19 cellular contexts compared by ENCODE assay signal in the genomic region with DNA sequence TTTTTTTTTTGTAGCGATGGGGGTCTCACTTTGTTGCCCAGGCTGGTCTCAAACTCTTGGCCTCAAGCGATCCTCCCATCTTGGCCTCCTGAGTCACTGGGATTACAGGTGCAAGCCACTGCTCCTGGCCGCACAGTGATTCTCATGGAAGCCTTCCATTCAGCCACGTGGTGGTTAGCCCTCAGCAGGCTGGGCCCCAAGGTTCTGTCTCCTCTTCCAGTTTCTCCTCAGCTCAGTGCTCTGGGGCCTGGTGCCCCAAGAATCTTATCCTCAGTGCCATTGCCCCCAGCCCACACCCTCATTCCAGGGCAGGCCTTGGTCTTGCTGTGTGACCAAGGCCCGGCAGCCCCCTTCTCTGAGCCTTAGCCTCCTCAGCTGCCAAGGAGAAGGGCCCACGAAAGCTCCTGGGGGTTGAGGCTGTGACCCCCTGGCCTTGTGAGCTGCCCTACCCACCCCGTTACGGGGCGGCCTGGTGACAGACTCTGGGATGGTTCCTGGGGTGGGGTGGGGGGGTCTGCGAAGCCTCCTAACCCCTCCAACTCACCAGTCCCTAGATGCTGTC. TPM values are rescaled to one million over a fixed set of nuclear protein-coding genes. Genes with fewer than 3 reads are reported as not detected.
DNase-seq lines count a peak whose midpoint lies in the region; ATAC-seq and TF ChIP-seq lines count a peak whose summit lies in the region.
"Had no signal": no experiment of that assay in that cellular context is flagged by ENCODE, and none has a peak within 500 bp of the region (broad histone marks: within the 10 kb centered on the region; RNA-seq: fewer than 3 reads in every experiment).

No MANE protein-coding gene starts in this region.

- H3K27me3 Mint-ChIP-seq in activated T-cell treated with anti-CD3 and anti-CD28 coated beads, Interleukin-2, amount 50 U/mL, for 24 hours = no peaks in the 10 kb centered on the region
- no peaks in the 10 kb centered on the region for H3K27me3 Mint-ChIP-seq in endodermal cell (ENCODE audit: insufficient read depth)

- in situ Hi-C loops in GM23248 (cut with MboI) = no loop called here

- peaks cover 3% of the 10 kb centered on the region for H3K4me1 Mint-ChIP-seq in activated T-cell treated with anti-CD3 and anti-CD28 coated beads, Interleukin-2, amount 50 U/mL, for 24 hours (ENCODE audit: low read depth)
- peaks cover 6% of the 10 kb centered on the region for H3K4me1 Mint-ChIP-seq in endodermal cell

- no peak for TF ChIP-seq CTCF in RWPE1 (conservative IDR thresholded peaks at IDR 0.05; ENCODE audit: low read depth)
- TF ChIP-seq CTCF in endodermal cell (conservative IDR thresholded peaks at IDR 0.05) = no peak
- no peak for TF ChIP-seq CTCF in spleen (IDR thresholded peaks at IDR 0.05 in 8 of 11, conservative IDR thresholded peaks at IDR 0.05 in 3 of 11)

- H3K4me3 ChIP-seq in endodermal cell (ENCODE audit: low read length) (no peak overlapping the region), spleen (no peak overlapping the region), GM23248 (no peak overlapping the region)
- H3K4me3 ChIP-seq: BLaER1, HAP-1, SJCRH30 had no signal

- H3K9me3 ChIP-seq in endodermal cell (ENCODE audit: control insufficient read depth, low read length) = peaks cover 9% of the 10 kb centered on the region
- H3K9me3 ChIP-seq in spleen = no peaks in the 10 kb centered on the region
- H3K9me3 ChIP-seq in GM23248 (ENCODE audit: low read depth) = no peaks in the 10 kb centered on the region
- H3K9me3 ChIP-seq: HAP-1 had no signal

- POLR2A ChIA-PET in RWPE1 (lab: Yijun Ruan, JAX; ENCODE audit: low non-redundant PET) = interaction anchor here (0.6 to 0.7 kb wide), 3 partner anchors 17 to 479 kb away, joined by 3 to 8 read pairs (median 4); no protein-coding TSS in a partner anchor

- no peaks in the 10 kb centered on the region for H3K9me2 ChIP-seq in GM23248 (ENCODE audit: insufficient read depth)

- H3K36me3 Mint-ChIP-seq in activated T-cell treated with anti-CD3 and anti-CD28 coated beads, Interleukin-2, amount 50 U/mL, for 24 hours (ENCODE audit: low read depth) = no peaks in the 10 kb centered on the region
- H3K36me3 Mint-ChIP-seq in endodermal cell (ENCODE audit: low read depth) = peaks cover 29% of the 10 kb centered on the region

- peak; percentile 5 for DNase-seq in activated T-cell treated with anti-CD3 and anti-CD28 coated beads, Interleukin-2, amount 50 U/mL, for 24 hours
- DNase-seq in activated T-cell treated with anti-CD3 and anti-CD28 coated beads, Interleukin-2, amount 50 U/mL, for 48 hours = no peak
- DNase-seq in RWPE1 (ENCODE audit: low spot score) (no peak), endodermal cell (peak; percentile 19), spleen (peak; percentile 55), GM23248 (no peak)
- DNase-seq in activated naive CD4-positive, alpha-beta T cell (lab: John Stamatoyannopoulos, UW) = no peak
- DNase-seq: DMS 273 treated with DMSO at 0.1 percent for 48 hours, GF-D8, KBM-7, NCI-H1436, NCI-H2029, NCI-H2171, NCI-H446, OCI-M1, SJCRH30 had no signal

- H3K4me1 ChIP-seq in endodermal cell (ENCODE audit: control insufficient read depth, insufficient read depth, low read length) (no peaks in the 10 kb centered on the region), spleen (peaks cover 0 to 67% (median 25%) of the 10 kb centered on the region in 6 donors), GM23248 (ENCODE audit: insufficient read depth) (peaks cover 17% of the 10 kb centered on the region)
- H3K4me1 ChIP-seq: HAP-1 had no signal

- H3K9ac ChIP-seq in endodermal cell (ENCODE audit: extremely low read depth, low read length, poor library complexity, severe bottlenecking) = no peak overlapping the region
- H3K9ac ChIP-seq in GM23248 = no peak overlapping the region
- H3K9ac ChIP-seq: BLaER1 had no signal

- no peak overlapping the region for H3K27ac Mint-ChIP-seq in activated T-cell treated with anti-CD3 and anti-CD28 coated beads, Interleukin-2, amount 50 U/mL, for 24 hours
- H3K27ac Mint-ChIP-seq in endodermal cell = peak overlapping the region; percentile 61

- no peaks in the 10 kb centered on the region for H3F3A ChIP-seq in GM23248 (ENCODE audit: insufficient read depth)

- no peak for TF ChIP-seq POLR2A in spleen (IDR thresholded peaks at IDR 0.05)

- H3K27me3 ChIP-seq in endodermal cell (ENCODE audit: control insufficient read depth, insufficient read depth, low read length, poor library complexity, severe bottlenecking) (no peaks in the 10 kb centered on the region), spleen (replicated peaks in 1 of 7) (no peaks in the 10 kb centered on the region), GM23248 (replicated peaks; ENCODE audit: insufficient read depth) (no peaks in the 10 kb centered on the region)
- H3K27me3 ChIP-seq: BLaER1, SJCRH30 had no signal

- WGBS in endodermal cell (ENCODE audit: insufficient coverage in 1 of 2, insufficient read length in 1 of 2), 2 experiments = 94 to 100% methylated on average over 5 to 6 of the region's 10 CpGs
- WGBS in spleen, 5 donors = 86 to 92% (median 90%) methylated on average over 9 to 10 of the region's 10 CpGs
- WGBS in GM23248 (ENCODE audit: low coverage in 1 of 2, low lambda C conversion rate in 2 of 2, missing lambda C conversion rate in 2 of 2), 2 experiments = 79 to 82% methylated on average over 10 of the region's 10 CpGs

- no peaks in the 10 kb centered on the region; the same call in 1 of the 2 replicates for H4K20me1 ChIP-seq in GM23248 (ENCODE audit: insufficient read depth)

- no peaks in the 10 kb centered on the region for H3K9me3 Mint-ChIP-seq in activated T-cell treated with anti-CD3 and anti-CD28 coated beads, Interleukin-2, amount 50 U/mL, for 24 hours
- peaks cover 7% of the 10 kb centered on the region for H3K9me3 Mint-ChIP-seq in endodermal cell

- intact Hi-C loops in spleen (cut with DNase I; ENCODE audit: low total_unique reads) = no loop called here

- H3K79me2 ChIP-seq in GM23248 (ENCODE audit: insufficient read depth) = peaks cover 93% of the 10 kb centered on the region

- no peak overlapping the region for H3K4me2 ChIP-seq in GM23248 (ENCODE audit: unreplicated experiment)

- ATAC-seq in GM19452 (IDR thresholded peaks at IDR 0.05; ENCODE audit: unreplicated experiment) = no peak

- CTCF ChIA-PET in RWPE1 (lab: Yijun Ruan, JAX) = interaction anchor here (0.6 to 1.2 kb wide), 3 partner anchors 12 to 82 kb away, joined by 3 to 4 read pairs (median 3); a partner anchor contains a TSS

- H3K36me3 ChIP-seq in endodermal cell (ENCODE audit: control insufficient read depth, insufficient read depth, low read length) = peaks cover 50% of the 10 kb centered on the region
- H3K36me3 ChIP-seq in spleen = peaks cover 0 to 7% (median 0%) of the 10 kb centered on the region in 6 donors
- H3K36me3 ChIP-seq in GM23248 (ENCODE audit: low read depth) = peaks cover 15% of the 10 kb centered on the region; the same call in 1 of the 2 replicates

- no peak overlapping the region for H3K4me3 Mint-ChIP-seq in activated T-cell treated with anti-CD3 and anti-CD28 coated beads, Interleukin-2, amount 50 U/mL, for 24 hours
- H3K4me3 Mint-ChIP-seq in endodermal cell = no peak overlapping the region

- H3K27ac ChIP-seq in RWPE1 (peak overlapping the region; percentile 46), endodermal cell (ENCODE audit: low read depth, low read length) (no peak overlapping the region), spleen (no peak overlapping the region), GM23248 (no peak overlapping the region)
- H3K27ac ChIP-seq: SJCRH30 had no signal

- no peak overlapping the region for H2AFZ ChIP-seq in GM23248

RNA-seq across cellular contexts. Expression of a gene that starts 16.4 kb away (rescaled TPM):
- total RNA-seq in endodermal cell (100 to 1,000 TPM in 1 of 2 donors, 10 to 100 TPM in 1; 75.6 to 109 TPM), spleen (10 to 100 TPM; 27.3 to 68.0 (median 36.1) TPM)
- 48.4 TPM for polyA plus RNA-seq in endodermal cell (2013, experiment 1 of 2)
- 41.1 TPM for polyA plus RNA-seq in endodermal cell (2013, experiment 2 of 2)
- polyA plus RNA-seq in spleen (10 to 100 TPM in 2 of 3 donors, 1 to 10 TPM in 1; 7.0 to 28.7 (median 10.1) TPM), GM23248 (2016; fragmentation: Nextera tagmentation; extraction: Ambion mirVana) (13.9 and 17.0 TPM in 2 replicates)
- total RNA-seq in GM23248 (2014; rRNA removed; shearing (Covaris generic)) = 28.6 and 29.8 TPM in 2 replicates

Comparison
In these comparisons a context has a peak if more than half of its experiments do, and no peak if none do; other contexts are left out.
1. DNase-seq: peak in activated T-cell treated with anti-CD3 and anti-CD28 coated beads, Interleukin-2, amount 50 U/mL, for 24 hours (single experiment), endodermal cell (single experiment) and spleen (single experiment); none in activated T-cell treated with anti-CD3 and anti-CD28 coated beads, Interleukin-2, amount 50 U/mL, for 48 hours (0 of 2), RWPE1 (single experiment), GM23248 (single experiment) and activated naive CD4-positive, alpha-beta T cell (0 of 4).